In the genomic region with DNA sequence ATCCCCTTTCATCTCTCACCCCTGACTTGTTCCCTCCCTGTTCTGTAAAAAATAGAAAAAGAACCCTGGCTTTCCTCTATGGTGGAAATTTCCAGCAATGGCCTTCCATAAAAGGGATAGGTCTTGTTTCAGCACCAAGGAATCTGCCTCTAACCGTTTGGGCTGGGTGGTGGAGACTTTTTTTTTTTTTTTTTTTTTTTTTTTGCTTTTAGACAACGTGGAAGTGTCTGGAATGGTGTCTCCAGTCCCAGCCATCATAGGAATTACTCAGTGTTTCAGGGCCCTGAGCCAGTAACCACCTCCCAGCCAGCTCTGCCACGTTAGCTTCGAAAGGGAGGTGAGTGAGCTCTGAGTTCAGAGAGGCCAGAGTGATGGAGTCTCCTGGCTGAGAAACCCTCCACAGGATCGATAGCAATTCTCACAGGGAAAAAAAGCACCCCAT, we compare ENCODE assay signal across 9 cellular contexts.
DNase-seq lines count a peak whose midpoint lies in the region; ATAC-seq and TF ChIP-seq lines count a peak whose summit lies in the region.
"Had no signal": no experiment of that assay in that cellular context is flagged by ENCODE, and none has a peak within 500 bp of the region (broad histone marks: within the 10 kb centered on the region; RNA-seq: fewer than 3 reads in every experiment).

No MANE protein-coding gene starts in this region.

- BruUV-seq in MCF 10A (replicated peaks; lab: Mats Ljungman, UMichigan) = no TSS peak

- intact Hi-C loops in MCF 10A (cut with micrococcal nuclease) (loop anchor here (5.0 kb wide), 2 partner anchors 1180 to 1390 kb away; no protein-coding TSS in a partner anchor), dorsolateral prefrontal cortex (cut with DNase I) (no loop called here)

- H3K27me3 ChIP-seq in GM23248 (replicated peaks; ENCODE audit: insufficient read depth) (no peaks in the 10 kb centered on the region), dorsolateral prefrontal cortex (peaks cover 0 to 14% (median 0%) of the 10 kb centered on the region in 45 donors)
- H3K27me3 ChIP-seq: right lobe of liver had no signal

- H3K4me2 ChIP-seq in GM23248 (ENCODE audit: unreplicated experiment) = peak overlapping the region; percentile 93

- POLR2A ChIA-PET in MCF 10A (lab: Yijun Ruan, JAX) = interaction anchor here (0.6 to 1.3 kb wide), 4 partner anchors 17 to 93 kb away, joined by 3 to 4 read pairs (median 3); no protein-coding TSS in a partner anchor

- H3K9me2 ChIP-seq in GM23248 (ENCODE audit: insufficient read depth) = no peaks in the 10 kb centered on the region

- peak overlapping the region; percentile 77 for H3K27ac Mint-ChIP-seq in MCF 10A (ENCODE audit: low read depth, unreplicated experiment)
- no peak overlapping the region for H3K27ac Mint-ChIP-seq in effector memory CD8-positive, alpha-beta T cell

- CTCF ChIA-PET in MCF 10A (lab: Yijun Ruan, JAX) = interaction anchor here (0.6 to 9.2 kb wide), 7 partner anchors 9 to 1430 kb away, joined by 3 to 128 read pairs (median 4); partner anchors contain the start of gene COL1A2

- DNase-seq in GM23248 = peak; percentile 98
- DNase-seq in MCF 10A (ENCODE audit: unreplicated experiment) = peak; percentile 77
- DNase-seq in iris pigment epithelial cell (ENCODE audit: low read depth) = peak; percentile 97
- DNase-seq in effector memory CD8-positive, alpha-beta T cell = no peak
- DNase-seq in putamen (ENCODE audit: low spot score) = no peak
- no peak for DNase-seq in dorsolateral prefrontal cortex
- DNase-seq: right lobe of liver had no signal

- H3K9me3 ChIP-seq in GM23248 (ENCODE audit: low read depth) = no peaks in the 10 kb centered on the region
- H3K9me3 ChIP-seq: right lobe of liver had no signal

- ATAC-seq in effector memory CD8-positive, alpha-beta T cell (replicated peaks) = no peak
- ATAC-seq in GM19397 (IDR thresholded peaks at IDR 0.05; ENCODE audit: unreplicated experiment) = no peak

- no peak overlapping the region for H2AFZ ChIP-seq in GM23248

- peaks cover 82% of the 10 kb centered on the region for H3K79me2 ChIP-seq in GM23248 (ENCODE audit: insufficient read depth)

- WGBS in GM23248 (ENCODE audit: low coverage in 1 of 2, low lambda C conversion rate in 2 of 2, missing lambda C conversion rate in 2 of 2), 2 experiments = 0 to 2% methylated on average over 5 of the region's 5 CpGs

- H3K9me3 Mint-ChIP-seq in MCF 10A (ENCODE audit: unreplicated experiment) = no peaks in the 10 kb centered on the region
- H3K9me3 Mint-ChIP-seq in effector memory CD8-positive, alpha-beta T cell = no peaks in the 10 kb centered on the region

- peaks cover 77% of the 10 kb centered on the region for H3K4me1 ChIP-seq in GM23248 (ENCODE audit: insufficient read depth)
- H3K4me1 ChIP-seq: right lobe of liver had no signal

- no peaks in the 10 kb centered on the region for H3K36me3 ChIP-seq in GM23248 (ENCODE audit: low read depth)
- H3K36me3 ChIP-seq: right lobe of liver had no signal

- peak overlapping the region; percentile 95 for H3K9ac ChIP-seq in GM23248

- no peaks in the 10 kb centered on the region for H3K27me3 Mint-ChIP-seq in MCF 10A (ENCODE audit: insufficient read depth, unreplicated experiment)
- no peaks in the 10 kb centered on the region for H3K27me3 Mint-ChIP-seq in effector memory CD8-positive, alpha-beta T cell

- H3K4me3 Mint-ChIP-seq in MCF 10A (ENCODE audit: unreplicated experiment) = no peak overlapping the region
- H3K4me3 Mint-ChIP-seq in effector memory CD8-positive, alpha-beta T cell = no peak overlapping the region

- peak overlapping the region; percentile 99 for H3K27ac ChIP-seq in GM23248
- H3K27ac ChIP-seq in skin epidermis = peak overlapping the region in 18 of 21 experiments; percentile 5 to 90 (median 62)
- H3K27ac ChIP-seq in dorsolateral prefrontal cortex = peak overlapping the region in 12 of 59 donors; percentile 16 to 69 (median 52)
- H3K27ac ChIP-seq: right lobe of liver had no signal

- in situ Hi-C loops in GM23248 (cut with MboI) = loop anchor here (10.0 to 25.0 kb wide), 4 partner anchors 97 to 940 kb away; partner anchors contain the start of gene COL1A2

- H3K4me1 Mint-ChIP-seq in MCF 10A (ENCODE audit: insufficient read depth, unreplicated experiment) = peaks cover 39% of the 10 kb centered on the region
- no peaks in the 10 kb centered on the region for H3K4me1 Mint-ChIP-seq in effector memory CD8-positive, alpha-beta T cell (ENCODE audit: low read depth in 2 of 2)

- TF ChIP-seq CTCF in MCF 10A (IDR thresholded peaks at IDR 0.05; ENCODE audit: unreplicated experiment) = no peak
- no peak for TF ChIP-seq CTCF in dorsolateral prefrontal cortex (IDR thresholded peaks at IDR 0.05 in 54 of 56, conservative IDR thresholded peaks at IDR 0.05 in 2 of 56; ENCODE audit: low read depth in 1 of 56, partially characterized antibody in 56 of 56)

- peaks cover 77% of the 10 kb centered on the region for H3F3A ChIP-seq in GM23248 (ENCODE audit: insufficient read depth)

- H4K20me1 ChIP-seq in GM23248 (ENCODE audit: insufficient read depth) = no peaks in the 10 kb centered on the region

- peak overlapping the region; percentile 74 for H3K4me3 ChIP-seq in GM23248
- H3K4me3 ChIP-seq in skin epidermis = no peak overlapping the region
- H3K4me3 ChIP-seq in dorsolateral prefrontal cortex = no peak overlapping the region
- H3K4me3 ChIP-seq: right lobe of liver had no signal

- no peaks in the 10 kb centered on the region for H3K36me3 Mint-ChIP-seq in MCF 10A (ENCODE audit: insufficient read depth, unreplicated experiment)
- no peaks in the 10 kb centered on the region for H3K36me3 Mint-ChIP-seq in effector memory CD8-positive, alpha-beta T cell (ENCODE audit: insufficient read depth)

Comparison
In these comparisons a context has a peak if more than half of its experiments do, and no peak if none do; other contexts are left out.
1. DNase-seq: peak in GM23248 (single experiment), MCF 10A (single experiment) and iris pigment epithelial cell (single experiment); none in effector memory CD8-positive, alpha-beta T cell (0 of 3), putamen (single experiment) and dorsolateral prefrontal cortex (0 of 10).